Comparison of ENCODE assay signal across 12 cellular contexts in the genomic region with DNA sequence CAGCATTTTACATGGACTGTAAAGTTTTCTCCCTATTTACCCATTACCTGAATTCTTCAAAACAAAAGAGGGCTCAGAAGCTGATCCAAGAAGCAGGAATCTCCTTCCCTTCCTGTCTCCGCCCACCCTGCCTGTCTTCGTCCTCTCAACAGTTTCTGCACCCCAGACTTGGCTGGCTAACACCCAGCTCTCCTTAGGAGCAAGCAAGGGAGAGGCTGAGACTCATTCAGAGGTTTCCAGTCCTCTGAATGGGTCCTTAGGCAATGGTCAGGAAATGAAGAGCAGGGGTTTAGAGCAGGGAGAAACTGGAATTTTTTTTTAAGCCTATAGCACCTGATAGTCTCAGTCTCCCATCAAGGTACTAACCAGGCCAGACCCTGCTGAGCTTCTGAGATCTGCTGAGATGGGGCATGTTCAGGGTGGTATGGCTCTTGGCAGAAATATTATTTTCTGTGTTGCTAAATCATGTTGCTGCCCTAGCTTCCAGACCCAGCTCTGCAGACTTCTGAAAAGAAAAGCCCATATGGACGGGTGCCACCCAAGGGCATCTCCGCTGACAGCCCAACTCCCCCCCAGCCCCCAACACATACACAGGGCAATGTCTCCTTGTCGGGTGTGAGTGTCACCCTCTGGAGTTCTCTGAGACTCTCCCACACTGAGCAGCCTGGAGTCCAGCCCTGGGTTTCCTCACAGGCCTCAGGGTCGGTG.
DNase-seq lines count a peak whose midpoint lies in the region; ATAC-seq and TF ChIP-seq lines count a peak whose summit lies in the region.
"Had no signal": no experiment of that assay in that cellular context is flagged by ENCODE, and none has a peak within 500 bp of the region (broad histone marks: within the 10 kb centered on the region; RNA-seq: fewer than 3 reads in every experiment).

No MANE protein-coding gene starts in this region.

- H3K4me1 ChIP-seq in ACC112 (ENCODE audit: control insufficient read depth, insufficient read depth, low read length, unreplicated experiment) (peaks cover 48% of the 10 kb centered on the region), Karpas-422 (ENCODE audit: low read length) (peaks cover 62% of the 10 kb centered on the region), neural progenitor cell (peaks cover 20% of the 10 kb centered on the region)

- H3K36me3 Mint-ChIP-seq in neural progenitor cell, result no peaks in the 10 kb centered on the region
- H3K36me3 Mint-ChIP-seq: activated naive CD8-positive, alpha-beta T cell treated with anti-CD3 and anti-CD28 coated beads for 36 hours had no signal

- no peaks in the 10 kb centered on the region for H3K9me2 ChIP-seq in Karpas-422 (replicated peaks; ENCODE audit: insufficient read depth, low read length)

- H2AFZ ChIP-seq in ACC112 (ENCODE audit: low read length, unreplicated experiment) (peak overlapping the region; percentile 18), Karpas-422 (ENCODE audit: low read length) (peak overlapping the region; percentile 13; the same call in 1 of the 2 replicates), neural progenitor cell (replicated peaks) (no peak overlapping the region)

- H3K27ac Mint-ChIP-seq in neural progenitor cell, result no peak overlapping the region
- H3K27ac Mint-ChIP-seq: activated naive CD8-positive, alpha-beta T cell treated with anti-CD3 and anti-CD28 coated beads for 36 hours; effector memory CD8-positive, alpha-beta T cell had no signal

- no peaks in the 10 kb centered on the region for H3K9me3 Mint-ChIP-seq in neural progenitor cell
- H3K9me3 Mint-ChIP-seq: activated naive CD8-positive, alpha-beta T cell treated with anti-CD3 and anti-CD28 coated beads for 36 hours; effector memory CD8-positive, alpha-beta T cell had no signal

- no peaks in the 10 kb centered on the region for H4K20me1 ChIP-seq in Karpas-422 (ENCODE audit: insufficient read depth, low read depth, low read length)
- H4K20me1 ChIP-seq in neural progenitor cell (ENCODE audit: low read depth), result no peaks in the 10 kb centered on the region

- peaks cover 7% of the 10 kb centered on the region for H3K4me1 Mint-ChIP-seq in neural progenitor cell

- H3K27ac ChIP-seq in ACC112 (ENCODE audit: low read depth, low read length) (peak overlapping the region; percentile 46), Karpas-422 (ENCODE audit: low read length) (peak overlapping the region; percentile 76), neural progenitor cell (no peak overlapping the region)
- H3K27ac ChIP-seq: ovary, SK-N-MC had no signal

- no peak overlapping the region for H3K4me3 Mint-ChIP-seq in neural progenitor cell
- H3K4me3 Mint-ChIP-seq: activated naive CD8-positive, alpha-beta T cell treated with anti-CD3 and anti-CD28 coated beads for 36 hours; effector memory CD8-positive, alpha-beta T cell had no signal

- H3F3A ChIP-seq in neural progenitor cell (ENCODE audit: low read depth), result peaks cover 3% of the 10 kb centered on the region

- H3K4me2 ChIP-seq in Karpas-422 (ENCODE audit: low read depth, low read length, poor library complexity, severe bottlenecking), result peak overlapping the region; percentile 40
- peak overlapping the region; percentile 52 for H3K4me2 ChIP-seq in neural progenitor cell

- peak; percentile 29 for DNase-seq in Karpas-422
- DNase-seq in ecto neural progenitor cell (ENCODE audit: low spot score), result peak; percentile 40
- peak; percentile 42 for DNase-seq in neural progenitor cell (ENCODE audit: low spot score)
- no peak for DNase-seq in activated gamma-delta T cell treated with Interleukin-2 at 50 U/mL for 16 hours
- no peak for DNase-seq in T1000 (lab: John Stamatoyannopoulos, UW)
- DNase-seq: activated naive CD8-positive, alpha-beta T cell treated with anti-CD3 and anti-CD28 coated beads for 36 hours; effector memory CD8-positive, alpha-beta T cell; ovary had no signal

- peak overlapping the region; percentile 54 for H3K9ac ChIP-seq in Karpas-422 (ENCODE audit: low read length)
- H3K9ac ChIP-seq in neural progenitor cell, result no peak overlapping the region

- no peak for ATAC-seq in HG03439 (IDR thresholded peaks at IDR 0.05; ENCODE audit: unreplicated experiment)
- no peak for ATAC-seq in HG02973 (IDR thresholded peaks at IDR 0.05; ENCODE audit: unreplicated experiment)
- ATAC-seq: effector memory CD8-positive, alpha-beta T cell had no signal

- H3K4me3 ChIP-seq in ACC112 (ENCODE audit: low read depth, low read length) (no peak overlapping the region), Karpas-422 (ENCODE audit: low read length) (no peak overlapping the region), neural progenitor cell (no peak overlapping the region)
- H3K4me3 ChIP-seq: ovary, SK-N-MC had no signal

- no peaks in the 10 kb centered on the region for H3K36me3 ChIP-seq in ACC112 (ENCODE audit: insufficient read depth, low read length)
- H3K36me3 ChIP-seq in Karpas-422 (ENCODE audit: insufficient read depth, low read length), result no peaks in the 10 kb centered on the region
- no peaks in the 10 kb centered on the region for H3K36me3 ChIP-seq in neural progenitor cell
- H3K36me3 ChIP-seq: ovary had no signal

- H3K27me3 ChIP-seq in ACC112 (ENCODE audit: insufficient read depth, low read length) (no peaks in the 10 kb centered on the region), Karpas-422 (ENCODE audit: low read length) (no peaks in the 10 kb centered on the region), neural progenitor cell (no peaks in the 10 kb centered on the region)
- H3K27me3 ChIP-seq: ovary had no signal

- H3K9me3 ChIP-seq in Karpas-422 (ENCODE audit: low read length) (no peaks in the 10 kb centered on the region), neural progenitor cell (ENCODE audit: low read depth) (no peaks in the 10 kb centered on the region)
- H3K9me3 ChIP-seq: ovary had no signal

- TF ChIP-seq CTCF in neural progenitor cell (IDR thresholded peaks at IDR 0.05), result no peak

- no peaks in the 10 kb centered on the region for H3K79me2 ChIP-seq in ACC112 (ENCODE audit: control insufficient read depth, insufficient read depth, low read length, unreplicated experiment)
- no peaks in the 10 kb centered on the region for H3K79me2 ChIP-seq in Karpas-422 (ENCODE audit: low read length)
- no peaks in the 10 kb centered on the region for H3K79me2 ChIP-seq in neural progenitor cell (ENCODE audit: low read depth)

- H3K27me3 Mint-ChIP-seq in neural progenitor cell (ENCODE audit: insufficient read depth, low read depth), result peaks cover 3% of the 10 kb centered on the region
- H3K27me3 Mint-ChIP-seq: activated naive CD8-positive, alpha-beta T cell treated with anti-CD3 and anti-CD28 coated beads for 36 hours had no signal

Comparison
In these comparisons a context has a peak if more than half of its experiments do, and no peak if none do; other contexts are left out.
1. DNase-seq: peak in Karpas-422 (single experiment), ecto neural progenitor cell (single experiment) and neural progenitor cell (single experiment); none in activated gamma-delta T cell treated with Interleukin-2 at 50 U/mL for 16 hours (single experiment) and T1000 (single experiment).